Comparison of ENCODE assay signal across 1 cellular context in genomic region chr1:1777950-1778826, GRCh38.
TF ChIP-seq lines count a peak whose summit lies in the region.

NADK (minus strand) TSS chr1:1778470; CDS start chr1:1765406, 13,064 bp downstream.

TF ChIP-seq in K562, 482 proteins besides CTCF, POLR2A, EP300 and RAD21 (continued from another document and continues in another):
- peak; percentile 60; the same call in 1 of the 2 replicates for TF ChIP-seq E2F4 (CRISPR knock-in tag; IDR thresholded peaks at IDR 0.05; ENCODE audit: low read depth)
- TF ChIP-seq, protein P1, sequence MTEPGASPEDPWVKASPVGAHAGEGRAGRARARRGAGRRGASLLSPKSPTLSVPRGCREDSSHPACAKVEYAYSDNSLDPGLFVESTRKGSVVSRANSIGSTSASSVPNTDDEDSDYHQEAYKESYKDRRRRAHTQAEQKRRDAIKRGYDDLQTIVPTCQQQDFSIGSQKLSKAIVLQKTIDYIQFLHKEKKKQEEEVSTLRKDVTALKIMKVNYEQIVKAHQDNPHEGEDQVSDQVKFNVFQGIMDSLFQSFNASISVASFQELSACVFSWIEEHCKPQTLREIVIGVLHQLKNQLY (CRISPR knock-in tag; conservative IDR thresholded peaks at IDR 0.05) = 0 out of 4 replicates have a peak, but pooled peaks of 1 of the 2 experiments have one; percentile 29
- TF ChIP-seq, protein P2, sequence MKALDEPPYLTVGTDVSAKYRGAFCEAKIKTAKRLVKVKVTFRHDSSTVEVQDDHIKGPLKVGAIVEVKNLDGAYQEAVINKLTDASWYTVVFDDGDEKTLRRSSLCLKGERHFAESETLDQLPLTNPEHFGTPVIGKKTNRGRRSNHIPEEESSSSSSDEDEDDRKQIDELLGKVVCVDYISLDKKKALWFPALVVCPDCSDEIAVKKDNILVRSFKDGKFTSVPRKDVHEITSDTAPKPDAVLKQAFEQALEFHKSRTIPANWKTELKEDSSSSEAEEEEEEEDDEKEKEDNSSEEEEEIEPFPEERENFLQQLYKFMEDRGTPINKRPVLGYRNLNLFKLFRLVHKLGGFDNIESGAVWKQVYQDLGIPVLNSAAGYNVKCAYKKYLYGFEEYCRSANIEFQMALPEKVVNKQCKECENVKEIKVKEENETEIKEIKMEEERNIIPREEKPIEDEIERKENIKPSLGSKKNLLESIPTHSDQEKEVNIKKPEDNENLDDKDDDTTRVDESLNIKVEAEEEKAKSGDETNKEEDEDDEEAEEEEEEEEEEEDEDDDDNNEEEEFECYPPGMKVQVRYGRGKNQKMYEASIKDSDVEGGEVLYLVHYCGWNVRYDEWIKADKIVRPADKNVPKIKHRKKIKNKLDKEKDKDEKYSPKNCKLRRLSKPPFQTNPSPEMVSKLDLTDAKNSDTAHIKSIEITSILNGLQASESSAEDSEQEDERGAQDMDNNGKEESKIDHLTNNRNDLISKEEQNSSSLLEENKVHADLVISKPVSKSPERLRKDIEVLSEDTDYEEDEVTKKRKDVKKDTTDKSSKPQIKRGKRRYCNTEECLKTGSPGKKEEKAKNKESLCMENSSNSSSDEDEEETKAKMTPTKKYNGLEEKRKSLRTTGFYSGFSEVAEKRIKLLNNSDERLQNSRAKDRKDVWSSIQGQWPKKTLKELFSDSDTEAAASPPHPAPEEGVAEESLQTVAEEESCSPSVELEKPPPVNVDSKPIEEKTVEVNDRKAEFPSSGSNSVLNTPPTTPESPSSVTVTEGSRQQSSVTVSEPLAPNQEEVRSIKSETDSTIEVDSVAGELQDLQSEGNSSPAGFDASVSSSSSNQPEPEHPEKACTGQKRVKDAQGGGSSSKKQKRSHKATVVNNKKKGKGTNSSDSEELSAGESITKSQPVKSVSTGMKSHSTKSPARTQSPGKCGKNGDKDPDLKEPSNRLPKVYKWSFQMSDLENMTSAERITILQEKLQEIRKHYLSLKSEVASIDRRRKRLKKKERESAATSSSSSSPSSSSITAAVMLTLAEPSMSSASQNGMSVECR (CRISPR knock-in tag; IDR thresholded peaks at IDR 0.05) = peak; percentile 75
- TF ChIP-seq, protein P3, sequence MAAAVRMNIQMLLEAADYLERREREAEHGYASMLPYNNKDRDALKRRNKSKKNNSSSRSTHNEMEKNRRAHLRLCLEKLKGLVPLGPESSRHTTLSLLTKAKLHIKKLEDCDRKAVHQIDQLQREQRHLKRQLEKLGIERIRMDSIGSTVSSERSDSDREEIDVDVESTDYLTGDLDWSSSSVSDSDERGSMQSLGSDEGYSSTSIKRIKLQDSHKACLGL (CRISPR knock-in tag; IDR thresholded peaks at IDR 0.05; ENCODE audit: borderline replicate concordance, poor library complexity, severe bottlenecking) = peak; percentile 32
- peak; percentile 71; the same call in 1 of the 2 replicates for TF ChIP-seq ETS1 (conservative IDR thresholded peaks at IDR 0.05; ENCODE audit: control insufficient read depth, low read depth, low read length)
- peak; percentile 40 for TF ChIP-seq POU5F1 (IDR thresholded peaks at IDR 0.05; ENCODE audit: borderline replicate concordance, low read depth, low read length, partially characterized antibody)
- no peak for TF ChIP-seq TAF9B (IDR thresholded peaks at IDR 0.05; ENCODE audit: partially characterized antibody)
- no peak for TF ChIP-seq FOS (IDR thresholded peaks at IDR 0.05; ENCODE audit: extremely low read depth, insufficient read length)
- TF ChIP-seq ZBTB43 (CRISPR knock-in tag; IDR thresholded peaks at IDR 0.05) = 0 out of 2 replicates have a peak, but pooled peaks have one; percentile 27
- TF ChIP-seq NCOR1 (IDR thresholded peaks at IDR 0.05) = no peak
- TF ChIP-seq ZNF76 (CRISPR knock-in tag; IDR thresholded peaks at IDR 0.05; ENCODE audit: borderline replicate concordance) = 0 out of 2 replicates have a peak, but pooled peaks have one; percentile 26
- TF ChIP-seq PHF8 (IDR thresholded peaks at IDR 0.05; ENCODE audit: borderline replicate concordance, low read length) = peak; percentile 77; the same call in 1 of the 2 replicates
- TF ChIP-seq, protein P4, sequence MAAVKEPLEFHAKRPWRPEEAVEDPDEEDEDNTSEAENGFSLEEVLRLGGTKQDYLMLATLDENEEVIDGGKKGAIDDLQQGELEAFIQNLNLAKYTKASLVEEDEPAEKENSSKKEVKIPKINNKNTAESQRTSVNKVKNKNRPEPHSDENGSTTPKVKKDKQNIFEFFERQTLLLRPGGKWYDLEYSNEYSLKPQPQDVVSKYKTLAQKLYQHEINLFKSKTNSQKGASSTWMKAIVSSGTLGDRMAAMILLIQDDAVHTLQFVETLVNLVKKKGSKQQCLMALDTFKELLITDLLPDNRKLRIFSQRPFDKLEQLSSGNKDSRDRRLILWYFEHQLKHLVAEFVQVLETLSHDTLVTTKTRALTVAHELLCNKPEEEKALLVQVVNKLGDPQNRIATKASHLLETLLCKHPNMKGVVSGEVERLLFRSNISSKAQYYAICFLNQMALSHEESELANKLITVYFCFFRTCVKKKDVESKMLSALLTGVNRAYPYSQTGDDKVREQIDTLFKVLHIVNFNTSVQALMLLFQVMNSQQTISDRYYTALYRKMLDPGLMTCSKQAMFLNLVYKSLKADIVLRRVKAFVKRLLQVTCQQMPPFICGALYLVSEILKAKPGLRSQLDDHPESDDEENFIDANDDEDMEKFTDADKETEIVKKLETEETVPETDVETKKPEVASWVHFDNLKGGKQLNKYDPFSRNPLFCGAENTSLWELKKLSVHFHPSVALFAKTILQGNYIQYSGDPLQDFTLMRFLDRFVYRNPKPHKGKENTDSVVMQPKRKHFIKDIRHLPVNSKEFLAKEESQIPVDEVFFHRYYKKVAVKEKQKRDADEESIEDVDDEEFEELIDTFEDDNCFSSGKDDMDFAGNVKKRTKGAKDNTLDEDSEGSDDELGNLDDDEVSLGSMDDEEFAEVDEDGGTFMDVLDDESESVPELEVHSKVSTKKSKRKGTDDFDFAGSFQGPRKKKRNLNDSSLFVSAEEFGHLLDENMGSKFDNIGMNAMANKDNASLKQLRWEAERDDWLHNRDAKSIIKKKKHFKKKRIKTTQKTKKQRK (IDR thresholded peaks at IDR 0.05; ENCODE audit: borderline replicate concordance, low read depth, low read length) = no peak
- no peak for TF ChIP-seq CBX3 (IDR thresholded peaks at IDR 0.05; ENCODE audit: borderline replicate concordance in 1 of 2, low read length in 2 of 2)
- peak; percentile 97 to 98 for TF ChIP-seq E2F6 (IDR thresholded peaks at IDR 0.05; ENCODE audit: borderline replicate concordance in 1 of 2, extremely low read depth in 1 of 2, insufficient read depth in 1 of 2, insufficient read length in 1 of 2, low read depth in 1 of 2, low read length in 1 of 2, poor library complexity in 1 of 2, severe bottlenecking in 1 of 2)
- no peak for TF ChIP-seq GTF2A2 (tag; IDR thresholded peaks at IDR 0.05)
- TF ChIP-seq, protein P5, sequence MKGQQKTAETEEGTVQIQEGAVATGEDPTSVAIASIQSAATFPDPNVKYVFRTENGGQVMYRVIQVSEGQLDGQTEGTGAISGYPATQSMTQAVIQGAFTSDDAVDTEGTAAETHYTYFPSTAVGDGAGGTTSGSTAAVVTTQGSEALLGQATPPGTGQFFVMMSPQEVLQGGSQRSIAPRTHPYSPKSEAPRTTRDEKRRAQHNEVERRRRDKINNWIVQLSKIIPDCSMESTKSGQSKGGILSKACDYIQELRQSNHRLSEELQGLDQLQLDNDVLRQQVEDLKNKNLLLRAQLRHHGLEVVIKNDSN (CRISPR knock-in tag; IDR thresholded peaks at IDR 0.05) = no peak
- peak; percentile 81 for TF ChIP-seq SMAD4 (CRISPR knock-in tag; conservative IDR thresholded peaks at IDR 0.05)
- no peak for TF ChIP-seq NR2C2 (CRISPR knock-in tag; IDR thresholded peaks at IDR 0.05)
- peak; percentile 66 for TF ChIP-seq NR2C2 (tag; IDR thresholded peaks at IDR 0.05)
- no peak; the same call in 1 of the 2 replicates for TF ChIP-seq ZNF57 (CRISPR knock-in tag; IDR thresholded peaks at IDR 0.05)
- TF ChIP-seq ILF3 (IDR thresholded peaks at IDR 0.05; ENCODE audit: borderline replicate concordance) = peak; percentile 37; the same call in 1 of the 2 replicates
- TF ChIP-seq, protein P6, sequence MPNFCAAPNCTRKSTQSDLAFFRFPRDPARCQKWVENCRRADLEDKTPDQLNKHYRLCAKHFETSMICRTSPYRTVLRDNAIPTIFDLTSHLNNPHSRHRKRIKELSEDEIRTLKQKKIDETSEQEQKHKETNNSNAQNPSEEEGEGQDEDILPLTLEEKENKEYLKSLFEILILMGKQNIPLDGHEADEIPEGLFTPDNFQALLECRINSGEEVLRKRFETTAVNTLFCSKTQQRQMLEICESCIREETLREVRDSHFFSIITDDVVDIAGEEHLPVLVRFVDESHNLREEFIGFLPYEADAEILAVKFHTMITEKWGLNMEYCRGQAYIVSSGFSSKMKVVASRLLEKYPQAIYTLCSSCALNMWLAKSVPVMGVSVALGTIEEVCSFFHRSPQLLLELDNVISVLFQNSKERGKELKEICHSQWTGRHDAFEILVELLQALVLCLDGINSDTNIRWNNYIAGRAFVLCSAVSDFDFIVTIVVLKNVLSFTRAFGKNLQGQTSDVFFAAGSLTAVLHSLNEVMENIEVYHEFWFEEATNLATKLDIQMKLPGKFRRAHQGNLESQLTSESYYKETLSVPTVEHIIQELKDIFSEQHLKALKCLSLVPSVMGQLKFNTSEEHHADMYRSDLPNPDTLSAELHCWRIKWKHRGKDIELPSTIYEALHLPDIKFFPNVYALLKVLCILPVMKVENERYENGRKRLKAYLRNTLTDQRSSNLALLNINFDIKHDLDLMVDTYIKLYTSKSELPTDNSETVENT (CRISPR knock-in tag; IDR thresholded peaks at IDR 0.05) = peak; percentile 83
- TF ChIP-seq FOXO4 (CRISPR knock-in tag; IDR thresholded peaks at IDR 0.05) = no peak
- TF ChIP-seq PHF20 (IDR thresholded peaks at IDR 0.05; ENCODE audit: partially characterized antibody) = peak; percentile 41
- TF ChIP-seq ZBTB7A (IDR thresholded peaks at IDR 0.05; ENCODE audit: borderline replicate concordance, control insufficient read depth, low read depth, low read length) = peak; percentile 44
- peak; percentile 51 for TF ChIP-seq HNRNPK (IDR thresholded peaks at IDR 0.05; ENCODE audit: low read depth, low read length, poor library complexity, severe bottlenecking)
- no peak for TF ChIP-seq SP2 (IDR thresholded peaks at IDR 0.05; ENCODE audit: extremely low read depth, low read depth, low read length, poor library complexity, severe bottlenecking)
- peak; percentile 52; the same call in 1 of the 2 replicates for TF ChIP-seq NR4A1 (CRISPR knock-in tag; IDR thresholded peaks at IDR 0.05)
- 0 out of 2 replicates have a peak, but pooled peaks have one; percentile 31 for TF ChIP-seq NR4A1 (tag; IDR thresholded peaks at IDR 0.05)
- TF ChIP-seq FOXJ3 (CRISPR knock-in tag; IDR thresholded peaks at IDR 0.05) = no peak
- no peak for TF ChIP-seq POLR3A (IDR thresholded peaks at IDR 0.05; ENCODE audit: borderline replicate concordance, extremely low read depth, insufficient read depth, insufficient read length)
- no peak for TF ChIP-seq ZNF174 (CRISPR knock-in tag; IDR thresholded peaks at IDR 0.05)
- TF ChIP-seq, protein P7, sequence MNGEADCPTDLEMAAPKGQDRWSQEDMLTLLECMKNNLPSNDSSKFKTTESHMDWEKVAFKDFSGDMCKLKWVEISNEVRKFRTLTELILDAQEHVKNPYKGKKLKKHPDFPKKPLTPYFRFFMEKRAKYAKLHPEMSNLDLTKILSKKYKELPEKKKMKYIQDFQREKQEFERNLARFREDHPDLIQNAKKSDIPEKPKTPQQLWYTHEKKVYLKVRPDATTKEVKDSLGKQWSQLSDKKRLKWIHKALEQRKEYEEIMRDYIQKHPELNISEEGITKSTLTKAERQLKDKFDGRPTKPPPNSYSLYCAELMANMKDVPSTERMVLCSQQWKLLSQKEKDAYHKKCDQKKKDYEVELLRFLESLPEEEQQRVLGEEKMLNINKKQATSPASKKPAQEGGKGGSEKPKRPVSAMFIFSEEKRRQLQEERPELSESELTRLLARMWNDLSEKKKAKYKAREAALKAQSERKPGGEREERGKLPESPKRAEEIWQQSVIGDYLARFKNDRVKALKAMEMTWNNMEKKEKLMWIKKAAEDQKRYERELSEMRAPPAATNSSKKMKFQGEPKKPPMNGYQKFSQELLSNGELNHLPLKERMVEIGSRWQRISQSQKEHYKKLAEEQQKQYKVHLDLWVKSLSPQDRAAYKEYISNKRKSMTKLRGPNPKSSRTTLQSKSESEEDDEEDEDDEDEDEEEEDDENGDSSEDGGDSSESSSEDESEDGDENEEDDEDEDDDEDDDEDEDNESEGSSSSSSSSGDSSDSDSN (IDR thresholded peaks at IDR 0.05; ENCODE audit: borderline replicate concordance in 1 of 2, low read depth in 2 of 2, low read length in 2 of 2) = peak; percentile 27 to 61; a peak in 3 of 4 replicates
